8 cellular contexts compared by ENCODE assay signal in the genomic region with DNA sequence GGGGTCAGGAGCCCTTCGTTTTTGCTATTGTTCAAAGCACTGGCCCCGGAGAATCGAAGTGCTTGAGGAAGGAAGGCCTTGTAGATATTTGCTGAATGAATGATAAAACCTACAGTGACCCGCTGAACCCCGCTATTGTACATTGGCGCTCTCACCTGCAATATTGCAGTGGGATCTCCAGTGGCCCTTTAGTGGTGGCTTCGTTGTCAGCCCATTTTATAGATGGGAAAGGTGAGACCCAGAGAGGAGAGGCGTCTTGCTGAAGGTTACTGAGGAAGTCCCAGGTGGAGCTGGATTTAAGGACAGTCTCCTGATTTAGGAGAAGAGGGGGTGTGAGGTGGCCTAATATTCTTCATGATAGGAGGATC. TPM values are rescaled to one million over a fixed set of nuclear protein-coding genes. Genes with fewer than 3 reads are reported as not detected.
DNase-seq lines count a peak whose midpoint lies in the region; ATAC-seq and TF ChIP-seq lines count a peak whose summit lies in the region.

No MANE protein-coding gene starts in this region.

- CTCF ChIA-PET in activated naive CD4-positive, alpha-beta T cell treated with anti-CD3 and anti-CD28 coated beads, Interleukin-2, amount 10 ng/mL, durations not matched to agents 7 days and 5 days (lab: Charles Lee), result interaction anchor here (0.7 to 11.0 kb wide), 30 partner anchors 8 to 529 kb away, joined by 3 to 125 read pairs (median 4); partner anchors contain the start of genes ARL2, DPF2 and POLA2

- H3K36me3 ChIP-seq in lung (ENCODE audit: control insufficient read depth in 2 of 2, insufficient read depth in 2 of 2, low read length in 2 of 2) (peaks cover 0 to 5% of the 10 kb centered on the region in 2 donors), transverse colon (peaks cover 0 to 3% (median 1%) of the 10 kb centered on the region in 4 donors)

- intact Hi-C loops in transverse colon (cut with DNase I; ENCODE audit: low total_unique reads), result loop anchor here (2.0 kb wide), 1 partner anchor 41 kb away; no protein-coding TSS in a partner anchor

- H3K27ac Mint-ChIP-seq in activated naive CD4-positive, alpha-beta T cell treated with anti-CD3 and anti-CD28 coated beads, Interleukin-2, amount 10 ng/mL, durations not matched to agents 7 days and 5 days, result no peak overlapping the region

- TF ChIP-seq CTCF in astrocyte of the spinal cord (IDR thresholded peaks at IDR 0.05; ENCODE audit: low read depth, low read length) (no peak), lung (IDR thresholded peaks at IDR 0.05; ENCODE audit: control extremely low read depth, extremely low read depth) (no peak), transverse colon (IDR thresholded peaks at IDR 0.05) (peak in 2 of 5 experiments; percentile 19 to 56)

- no peaks in the 10 kb centered on the region for H3K9me3 ChIP-seq in lung (ENCODE audit: control insufficient read depth in 2 of 2, insufficient read depth in 1 of 2, low read length in 1 of 2)
- H3K9me3 ChIP-seq in transverse colon, result no peaks in the 10 kb centered on the region

- H3K4me1 ChIP-seq in lung (ENCODE audit: control insufficient read depth in 2 of 2, insufficient read depth in 2 of 2, low read length in 2 of 2), result peaks cover 0 to 19% of the 10 kb centered on the region in 2 donors
- H3K4me1 ChIP-seq in transverse colon, result peaks cover 20 to 50% (median 39%) of the 10 kb centered on the region in 4 donors

- ATAC-seq in lung (ENCODE audit: insufficient read depth, low FRiP score), result no peak

- no peak for TF ChIP-seq POLR2A in transverse colon (IDR thresholded peaks at IDR 0.05)

- 17 to 23% methylated on average over 8 of the region's 8 CpGs for WGBS in lung, 2 donors
- WGBS in transverse colon (ENCODE audit: low coverage in 1 of 2), 2 donors, result 0 to 4% methylated on average over 2 to 8 of the region's 8 CpGs

- DNase-seq in activated naive CD4-positive, alpha-beta T cell treated with anti-CD3 and anti-CD28 coated beads, Interleukin-2, amount 10 ng/mL, durations not matched to agents 7 days and 5 days, result no peak
- DNase-seq in activated naive CD4-positive, alpha-beta T cell treated with anti-CD3 and anti-CD28 coated beads, Interleukin-2, amount 50 U/mL, for 16 hours, result no peak
- DNase-seq in astrocyte of the spinal cord (ENCODE audit: low read depth, low spot score), result peak; percentile 14
- DNase-seq in lung (ENCODE audit: low spot score), result no peak
- DNase-seq in transverse colon, result no peak
- no peak for DNase-seq in inferior parietal cortex (ENCODE audit: extremely low spot score)
- DNase-seq in stimulated activated CD4-positive, alpha-beta T cell treated with anti-CD3 and anti-CD28 coated beads, Interleukin-2, amount 100 ng/mL, for 48 hours, result no peak
- no peak for DNase-seq in NCI-H446 treated with DMSO at 0.1 percent for 48 hours (lab: John Stamatoyannopoulos, UW)

- H3K4me3 ChIP-seq in astrocyte of the spinal cord (ENCODE audit: low read depth, low read length) (peak overlapping the region; percentile 80), lung (peak overlapping the region; percentile 83), transverse colon (peak overlapping the region; percentile 51 to 67 (median 60))

- no peak for TF ChIP-seq EP300 in transverse colon (IDR thresholded peaks at IDR 0.05; ENCODE audit: low read depth)

- in situ Hi-C loops in astrocyte of the spinal cord (cut with HindIII; ENCODE audit: low sequenced_read_pairs) (no loop called here), transverse colon (cut with MboI; ENCODE audit: low pct_ligation_motif_present in 1 of 4, low pct_unique_long_range_greater_than_20kb in 1 of 4, low sequenced_read_pairs in 3 of 4) (no loop called here)

- peak overlapping the region; percentile 65 for H3K4me3 Mint-ChIP-seq in activated naive CD4-positive, alpha-beta T cell treated with anti-CD3 and anti-CD28 coated beads, Interleukin-2, amount 10 ng/mL, durations not matched to agents 7 days and 5 days

- no peaks in the 10 kb centered on the region for H3K36me3 Mint-ChIP-seq in activated naive CD4-positive, alpha-beta T cell treated with anti-CD3 and anti-CD28 coated beads, Interleukin-2, amount 10 ng/mL, durations not matched to agents 7 days and 5 days

- H3K27ac ChIP-seq in lung (ENCODE audit: low read depth in 1 of 2, low read length in 1 of 2) (peak overlapping the region; percentile 74 to 92), transverse colon (peak overlapping the region; percentile 90 to 91 (median 90))

- peaks cover 42% of the 10 kb centered on the region for H3K27me3 Mint-ChIP-seq in activated naive CD4-positive, alpha-beta T cell treated with anti-CD3 and anti-CD28 coated beads, Interleukin-2, amount 10 ng/mL, durations not matched to agents 7 days and 5 days

- no peaks in the 10 kb centered on the region for H3K9me3 Mint-ChIP-seq in activated naive CD4-positive, alpha-beta T cell treated with anti-CD3 and anti-CD28 coated beads, Interleukin-2, amount 10 ng/mL, durations not matched to agents 7 days and 5 days

- peaks cover 7% of the 10 kb centered on the region for H3K4me1 Mint-ChIP-seq in activated naive CD4-positive, alpha-beta T cell treated with anti-CD3 and anti-CD28 coated beads, Interleukin-2, amount 10 ng/mL, durations not matched to agents 7 days and 5 days

- H3K27me3 ChIP-seq in lung (ENCODE audit: control insufficient read depth, insufficient read depth) (no peaks in the 10 kb centered on the region), transverse colon (no peaks in the 10 kb centered on the region)

RNA-seq across cellular contexts. Expression of gene CDC42EP2, which starts 1.2 kb away (rescaled TPM):
- total RNA-seq in lung (10 to 100 TPM in 1 of 2 donors, 1 to 10 TPM in 1; 9.2 to 28.9 TPM), transverse colon (10 to 100 TPM in 3 of 4 donors, 1 to 10 TPM in 1; 9.1 to 22.7 (median 14.5) TPM)
- polyA plus RNA-seq in lung, result 10 to 100 TPM; 23.4 to 35.0 TPM

RNA-seq across cellular contexts. Expression of gene DPF2, which starts 17.8 kb away (rescaled TPM):
- total RNA-seq in lung (10 to 100 TPM; 44.6 to 53.2 TPM), transverse colon (10 to 100 TPM; 29.1 to 50.9 (median 37.6) TPM)
- 10 to 100 TPM; 21.5 to 25.0 TPM for polyA plus RNA-seq in lung

RNA-seq across cellular contexts. Expression of gene TIGD3, which starts 38.7 kb away (rescaled TPM):
- total RNA-seq in lung (under 1 TPM in 1 of 2 donors, not detected in 1; 0.21 TPM), transverse colon (1 to 10 TPM in 1 of 4 donors, under 1 TPM in 2, not detected in 1; 0.48 to 3.0 (median 0.75) TPM)
- under 1 TPM; 0.24 to 0.27 TPM for polyA plus RNA-seq in lung

RNA-seq across cellular contexts. Expression of gene POLA2, which starts 54.1 kb away (rescaled TPM):
- total RNA-seq in lung (10 to 100 TPM in 1 of 2 donors, 1 to 10 TPM in 1; 9.7 to 14.2 TPM), transverse colon (10 to 100 TPM in 1 of 4 donors, 1 to 10 TPM in 3; 3.0 to 17.5 (median 6.2) TPM)
- polyA plus RNA-seq in lung, result 1 to 10 TPM; 4.5 to 9.2 TPM
